ENCODE assay signal across 29 cellular contexts in genomic region chr20:23123886-23124285, GRCh38. TPM values are rescaled to one million over a fixed set of nuclear protein-coding genes. Genes with fewer than 3 reads are reported as not detected.
DNase-seq lines count a peak whose midpoint lies in the region; ATAC-seq and TF ChIP-seq lines count a peak whose summit lies in the region.
"Had no signal": no experiment of that assay in that cellular context is flagged by ENCODE, and none has a peak within 500 bp of the region (broad histone marks: within the 10 kb centered on the region; RNA-seq: fewer than 3 reads in every experiment).

No MANE protein-coding gene starts in this region.

- no peak for TF ChIP-seq EP300 in sigmoid colon (IDR thresholded peaks at IDR 0.05)

- peaks cover 5% of the 10 kb centered on the region for H3K4me1 Mint-ChIP-seq in activated T-helper 17 cell treated with anti-CD3 and anti-CD28 coated beads, Interleukin-2, amount 50 U/mL, for 72 hours

- H3K9me2 ChIP-seq in hepatocyte (replicated peaks; ENCODE audit: insufficient read depth): no peaks in the 10 kb centered on the region

- WGBS in hepatocyte (ENCODE audit: low lambda C conversion rate, missing lambda C conversion rate): 89% methylated on average over 10 of the region's 10 CpGs
- 84 to 87% methylated on average over 10 of the region's 10 CpGs for WGBS in sigmoid colon, 2 donors

- H3K4me3 ChIP-seq in hepatocyte (no peak overlapping the region), sigmoid colon (no peak overlapping the region)
- H3K4me3 ChIP-seq: GM12878, HAP-1, K562, SK-N-MC had no signal

- no peak overlapping the region for H3K27ac Mint-ChIP-seq in activated T-helper 17 cell treated with anti-CD3 and anti-CD28 coated beads, Interleukin-2, amount 50 U/mL, for 72 hours
- H3K27ac Mint-ChIP-seq: CD8-positive, alpha-beta T cell; HFFc6 had no signal

- peak overlapping the region; percentile 6 for H3K4me3 Mint-ChIP-seq in activated T-helper 17 cell treated with anti-CD3 and anti-CD28 coated beads, Interleukin-2, amount 50 U/mL, for 72 hours
- H3K4me3 Mint-ChIP-seq: CD8-positive, alpha-beta T cell; HFFc6 had no signal

- peaks cover 3% of the 10 kb centered on the region for H3K27me3 Mint-ChIP-seq in activated T-helper 17 cell treated with anti-CD3 and anti-CD28 coated beads, Interleukin-2, amount 50 U/mL, for 72 hours

- H3K4me2 ChIP-seq in hepatocyte: no peak overlapping the region

- no peak for TF ChIP-seq CTCF in hepatocyte (IDR thresholded peaks at IDR 0.05; ENCODE audit: poor library complexity)
- TF ChIP-seq CTCF in sigmoid colon (IDR thresholded peaks at IDR 0.05): no peak

- DNase-seq in activated effector memory CD4-positive, alpha-beta T cell treated with anti-CD3 and anti-CD28 coated beads, Interleukin-2, amount 50 U/mL, for 16 hours: peak; percentile 3
- DNase-seq in activated effector memory CD4-positive, alpha-beta T cell treated with Interleukin-2 at 50 U/mL for 16 hours: no peak
- DNase-seq in hepatocyte (ENCODE audit: low spot score): no peak
- peak; percentile 15 for DNase-seq in sigmoid colon
- no peak for DNase-seq in KG1 (lab: John Stamatoyannopoulos, UW)
- DNase-seq in medulla oblongata (ENCODE audit: extremely low spot score): no peak
- DNase-seq in NCI-H2227 treated with DMSO at 0.1 percent for 48 hours (lab: John Stamatoyannopoulos, UW): no peak
- DNase-seq: 8988T; CD8-positive, alpha-beta T cell; EL; GDM1; GOT3; HFFc6; MM.1S; NCI-H1048; NCI-H1417 treated with DMSO at 0.1 percent for 48 hours; NCI-H1694 treated with DMSO at 0.1 percent for 48 hours; NCI-H2081 treated with DMSO at 0.1 percent for 48 hours; NCI-H2171 treated with DMSO at 0.1 percent for 48 hours; NCI-H524; Right ventricle myocardium superior; RPMI8226 had no signal

- H3K79me2 ChIP-seq in hepatocyte: no peaks in the 10 kb centered on the region

- no peaks in the 10 kb centered on the region for H4K20me1 ChIP-seq in hepatocyte (ENCODE audit: insufficient read depth, poor library complexity, severe bottlenecking)

- H3K27ac ChIP-seq in hepatocyte (peak overlapping the region; percentile 9), sigmoid colon (no peak overlapping the region)
- H3K27ac ChIP-seq: SK-N-MC had no signal

- H3K4me1 ChIP-seq in hepatocyte (ENCODE audit: insufficient read depth) (peaks cover 24% of the 10 kb centered on the region), sigmoid colon (no peaks in the 10 kb centered on the region)
- H3K4me1 ChIP-seq: HAP-1 had no signal

- H3K9me3 ChIP-seq in hepatocyte (ENCODE audit: low read depth) (no peaks in the 10 kb centered on the region), sigmoid colon (no peaks in the 10 kb centered on the region)
- H3K9me3 ChIP-seq: Caco-2, HAP-1 had no signal

- ATAC-seq in activated T-helper 17 cell treated with anti-CD3 and anti-CD28 coated beads, Interleukin-2, amount 50 U/mL, for 72 hours (replicated peaks): peak; percentile 14
- ATAC-seq: CD8-positive, alpha-beta T cell; GM12878; K562 had no signal

- no peak for TF ChIP-seq POLR2A in sigmoid colon (IDR thresholded peaks at IDR 0.05)

- H3K36me3 Mint-ChIP-seq in activated T-helper 17 cell treated with anti-CD3 and anti-CD28 coated beads, Interleukin-2, amount 50 U/mL, for 72 hours (ENCODE audit: low read depth): no peaks in the 10 kb centered on the region
- H3K36me3 Mint-ChIP-seq: CD8-positive, alpha-beta T cell had no signal

- H3K9me3 Mint-ChIP-seq in activated T-helper 17 cell treated with anti-CD3 and anti-CD28 coated beads, Interleukin-2, amount 50 U/mL, for 72 hours: no peaks in the 10 kb centered on the region
- H3K9me3 Mint-ChIP-seq: CD8-positive, alpha-beta T cell; HFFc6 had no signal

- intact Hi-C loops in sigmoid colon (cut with DNase I): no loop called here

- no peaks in the 10 kb centered on the region for H3K36me3 ChIP-seq in hepatocyte (replicated peaks; ENCODE audit: insufficient read depth, low read depth)
- no peaks in the 10 kb centered on the region for H3K36me3 ChIP-seq in sigmoid colon
- H3K36me3 ChIP-seq: HAP-1 had no signal

- H2AFZ ChIP-seq in hepatocyte: no peak overlapping the region

- no peaks in the 10 kb centered on the region for H3K27me3 ChIP-seq in hepatocyte
- no peaks in the 10 kb centered on the region for H3K27me3 ChIP-seq in sigmoid colon

RNA-seq across cellular contexts. Expression of gene CD93, which starts 37.8 kb away (rescaled TPM):
- 1 to 10 TPM; 5.4 to 6.7 TPM for total RNA-seq in activated T-helper 17 cell treated with anti-CD3 and anti-CD28 coated beads, Interleukin-2, amount 50 U/mL, for 72 hours
- total RNA-seq in hepatocyte (2.1 and 4.1 TPM in 2 replicates), sigmoid colon (10 to 100 TPM; 14.2 to 27.2 (median 17.7) TPM)
- polyA plus RNA-seq in hepatocyte (0.07 and 0.17 TPM in 2 replicates), sigmoid colon (10 to 100 TPM in 2 of 3 donors, 1 to 10 TPM in 1; 1.8 to 14.5 (median 10.6) TPM)
- total RNA-seq: Caco-2, HFFc6 had no signal
- polyA plus RNA-seq: BJ had no signal

Comparison
In these comparisons a context has a peak if more than half of its experiments do, and no peak if none do; other contexts are left out.
1. DNase-seq: peak in activated effector memory CD4-positive, alpha-beta T cell treated with anti-CD3 and anti-CD28 coated beads, Interleukin-2, amount 50 U/mL, for 16 hours (single experiment) and sigmoid colon (single experiment); none in activated effector memory CD4-positive, alpha-beta T cell treated with Interleukin-2 at 50 U/mL for 16 hours (single experiment), hepatocyte (single experiment), KG1 (single experiment), medulla oblongata (single experiment) and NCI-H2227 treated with DMSO at 0.1 percent for 48 hours (single experiment).